16 cellular contexts compared by ENCODE assay signal in the genomic region with DNA sequence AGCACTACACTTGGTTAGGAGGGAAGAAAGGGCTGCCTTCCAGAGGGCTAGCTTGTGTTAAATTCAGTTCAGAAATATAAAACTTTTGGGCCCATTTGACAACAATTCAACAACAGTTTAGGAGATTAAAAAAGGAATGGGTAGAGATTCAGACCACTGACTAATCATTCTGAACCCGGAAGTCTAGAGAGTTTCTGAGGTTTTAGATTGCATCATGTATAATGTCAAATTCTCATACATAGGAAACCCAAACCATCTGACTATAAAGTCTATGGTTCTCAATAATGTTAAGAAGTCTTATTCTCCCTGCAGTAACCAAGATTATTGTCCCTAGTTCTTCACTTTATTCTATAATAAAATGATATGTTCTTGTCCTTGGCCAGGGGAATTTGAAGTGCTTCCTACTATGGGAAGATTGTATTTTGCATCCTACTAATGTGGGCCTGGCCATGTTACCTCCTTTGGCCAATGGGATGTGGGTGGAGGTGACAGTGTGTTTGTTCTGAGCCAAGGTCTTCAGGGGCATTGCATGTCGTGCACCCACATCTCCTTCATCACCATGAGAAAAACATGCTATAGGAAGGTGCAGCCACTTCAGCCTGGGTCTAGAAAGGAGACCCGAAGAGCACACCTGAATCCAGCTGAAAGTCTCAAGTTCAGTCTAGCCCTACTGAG.
DNase-seq lines count a peak whose midpoint lies in the region; ATAC-seq and TF ChIP-seq lines count a peak whose summit lies in the region.
"Had no signal": no experiment of that assay in that cellular context is flagged by ENCODE, and none has a peak within 500 bp of the region (broad histone marks: within the 10 kb centered on the region; RNA-seq: fewer than 3 reads in every experiment).

No MANE protein-coding gene starts in this region.

- H3K9me3 Mint-ChIP-seq in Calu3 (ENCODE audit: low read depth, unreplicated experiment): peaks cover 4% of the 10 kb centered on the region
- H3K9me3 Mint-ChIP-seq: nephron had no signal

- BruUV-seq in Calu3 (replicated peaks; lab: Mats Ljungman, UMichigan): no TSS peak

- intact Hi-C loops in Calu3 (cut with micrococcal nuclease; ENCODE audit: unreplicated experiment): loop anchor here (2.0 kb wide), 1 partner anchor 36 kb away; no protein-coding TSS in a partner anchor
- intact Hi-C loops in posterior cingulate gyrus (cut with DNase I): no loop called here

- ATAC-seq in GM19455 (IDR thresholded peaks at IDR 0.05; ENCODE audit: unreplicated experiment) (peak; percentile 79), HG03108 (IDR thresholded peaks at IDR 0.05; ENCODE audit: unreplicated experiment) (no peak)
- ATAC-seq: body of pancreas had no signal

- H3K4me1 Mint-ChIP-seq in Calu3 (ENCODE audit: low read depth, unreplicated experiment): no peaks in the 10 kb centered on the region
- H3K4me1 Mint-ChIP-seq: nephron had no signal

- H3K27ac Mint-ChIP-seq in Calu3 (ENCODE audit: unreplicated experiment): peak overlapping the region; percentile 39
- H3K27ac Mint-ChIP-seq: nephron had no signal

- CTCF ChIA-PET in Calu3 (lab: Charles Lee): no interaction called here

- no peaks in the 10 kb centered on the region for H3K27me3 Mint-ChIP-seq in Calu3 (ENCODE audit: unreplicated experiment)

- H3K4me3 ChIP-seq in cardiac fibroblast (replicated peaks in 1 of 2; ENCODE audit: low read depth in 2 of 2, low read length in 2 of 2): no peak overlapping the region
- H3K4me3 ChIP-seq: BLaER1, body of pancreas had no signal

- H3K4me3 Mint-ChIP-seq in Calu3 (ENCODE audit: low read depth, unreplicated experiment): no peak overlapping the region
- H3K4me3 Mint-ChIP-seq: nephron had no signal

- H3K36me3 Mint-ChIP-seq in Calu3 (ENCODE audit: insufficient read depth, unreplicated experiment): no peaks in the 10 kb centered on the region

- TF ChIP-seq CTCF in Calu3 (IDR thresholded peaks at IDR 0.05; ENCODE audit: unreplicated experiment) (no peak), cardiac fibroblast (IDR thresholded peaks at IDR 0.05; ENCODE audit: low read depth, low read length) (no peak)

- no peak for DNase-seq in Calu3
- peak; percentile 25 for DNase-seq in M059J (ENCODE audit: low read depth)
- DNase-seq in cardiac fibroblast (ENCODE audit: low read depth in 2 of 2): peak; percentile 42 to 63
- no peak for DNase-seq in NCI-H2107 (lab: John Stamatoyannopoulos, UW)
- DNase-seq in posterior cingulate gyrus: no peak
- DNase-seq in NCI-H1436 (lab: John Stamatoyannopoulos, UW): no peak
- DNase-seq: body of pancreas; erythroblast; Karpas-422; kidney; NCI-H526 treated with DMSO at 0.1 percent for 48 hours; stimulated activated CD4-positive, alpha-beta T cell treated with anti-CD3 and anti-CD28 coated beads, Interleukin-12 subunit alpha, Interleukin-12 subunit beta, amount 100 ng/mL, for 4 hours had no signal

Comparison
In these comparisons a context has a peak if more than half of its experiments do, and no peak if none do; other contexts are left out.
1. DNase-seq: peak in M059J (single experiment) and cardiac fibroblast (2 of 2); none in Calu3 (single experiment), NCI-H2107 (single experiment), posterior cingulate gyrus (0 of 10) and NCI-H1436 (single experiment).